ENCODE assay signal across 1 cellular context in genomic region chr17:40647549-40648325, GRCh38.
A peak's percentile ranks its signal among the peaks of the same experiment; 100 is the strongest.
TF ChIP-seq lines count a peak whose summit lies in the region.

Gene SMARCE1, minus strand, starts transcription at chr17:40647818. Its CDS starts 2,016 bp downstream, at chr17:40645802.

TF ChIP-seq in K562, 482 proteins besides CTCF, POLR2A, EP300 and RAD21 (continued from another document and continues in another):
- 0 out of 2 replicates have a peak, but pooled peaks have one; percentile 41 for TF ChIP-seq CUX1 (CRISPR knock-in tag; IDR thresholded peaks at IDR 0.05)
- peak in 1 of 2 experiments; percentile 62; a peak in 1 of 4 replicates for TF ChIP-seq TEAD1 (CRISPR knock-in tag; IDR thresholded peaks at IDR 0.05)
- no peak for TF ChIP-seq CREB5 (CRISPR knock-in tag; IDR thresholded peaks at IDR 0.05)
- no peak for TF ChIP-seq NR3C1 (CRISPR knock-in tag; IDR thresholded peaks at IDR 0.05)
- TF ChIP-seq JUNB (CRISPR knock-in tag; conservative IDR thresholded peaks at IDR 0.05) = no peak
- no peak for TF ChIP-seq SMAD3 (CRISPR knock-in tag; conservative IDR thresholded peaks at IDR 0.05)
- no peak for TF ChIP-seq PTRF (tag; IDR thresholded peaks at IDR 0.05)
- no peak for TF ChIP-seq ZBTB12 (CRISPR knock-in tag; IDR thresholded peaks at IDR 0.05)
- no peak for TF ChIP-seq ZNF140 (CRISPR knock-in tag; IDR thresholded peaks at IDR 0.05)
- no peak for TF ChIP-seq SIN3A (IDR thresholded peaks at IDR 0.05; ENCODE audit: borderline replicate concordance in 2 of 2, control insufficient read depth in 1 of 2, low read depth in 2 of 2, low read length in 2 of 2)
- no peak for TF ChIP-seq SAP30 (IDR thresholded peaks at IDR 0.05; ENCODE audit: borderline replicate concordance, insufficient read depth, low read depth, low read length, poor library complexity, severe bottlenecking)
- TF ChIP-seq ZNF280B (CRISPR knock-in tag; IDR thresholded peaks at IDR 0.05) = no peak
- no peak for TF ChIP-seq ZNF280A (IDR thresholded peaks at IDR 0.05; ENCODE audit: low read depth, partially characterized antibody)
- no peak for TF ChIP-seq OTX1 (CRISPR knock-in tag; IDR thresholded peaks at IDR 0.05)
- TF ChIP-seq ZNF23 (CRISPR knock-in tag; IDR thresholded peaks at IDR 0.05) = no peak
- TF ChIP-seq ID3 (CRISPR knock-in tag; IDR thresholded peaks at IDR 0.05) = no peak
- TF ChIP-seq ID3 (tag; IDR thresholded peaks at IDR 0.05) = no peak
- no peak for TF ChIP-seq CBX8 (IDR thresholded peaks at IDR 0.05; ENCODE audit: borderline replicate concordance, extremely low read depth, low read depth, low read length, poor library complexity, severe bottlenecking)
- TF ChIP-seq UBTF (IDR thresholded peaks at IDR 0.05; ENCODE audit: borderline replicate concordance in 1 of 2, low read depth in 2 of 2, low read length in 2 of 2) = peak; percentile 43 to 44; a peak in 1 of 4 replicates
- TF ChIP-seq ZBTB5 (IDR thresholded peaks at IDR 0.05) = peak; percentile 93
- TF ChIP-seq ILK (tag; IDR thresholded peaks at IDR 0.05; ENCODE audit: borderline replicate concordance, low read depth) = no peak
- no peak for TF ChIP-seq NFIX (CRISPR knock-in tag; IDR thresholded peaks at IDR 0.05; ENCODE audit: low read depth)
- peak; percentile 48; the same call in 1 of the 2 replicates for TF ChIP-seq GMEB1 (CRISPR knock-in tag; IDR thresholded peaks at IDR 0.05)
- TF ChIP-seq ERF (CRISPR knock-in tag; IDR thresholded peaks at IDR 0.05) = no peak
- no peak for TF ChIP-seq POU5F1 (IDR thresholded peaks at IDR 0.05; ENCODE audit: borderline replicate concordance, low read depth, low read length, partially characterized antibody)
- no peak for TF ChIP-seq ZNF584 (CRISPR knock-in tag; IDR thresholded peaks at IDR 0.05; ENCODE audit: low read depth)
- peak; percentile 76 for TF ChIP-seq PCBP1 (IDR thresholded peaks at IDR 0.05; ENCODE audit: low read depth, low read length, poor library complexity, severe bottlenecking)
- TF ChIP-seq ETV6 (IDR thresholded peaks at IDR 0.05; ENCODE audit: borderline replicate concordance in 1 of 2, low read depth in 2 of 2, low read length in 1 of 2) = no peak
- TF ChIP-seq ETV6 (CRISPR knock-in tag; IDR thresholded peaks at IDR 0.05; ENCODE audit: borderline replicate concordance) = no peak
- no peak for TF ChIP-seq HOXB6 (CRISPR knock-in tag; IDR thresholded peaks at IDR 0.05; ENCODE audit: borderline replicate concordance)
- no peak for TF ChIP-seq ZNF717 (CRISPR knock-in tag; IDR thresholded peaks at IDR 0.05)
